ENCODE assay signal across 8 cellular contexts in the genomic region with DNA sequence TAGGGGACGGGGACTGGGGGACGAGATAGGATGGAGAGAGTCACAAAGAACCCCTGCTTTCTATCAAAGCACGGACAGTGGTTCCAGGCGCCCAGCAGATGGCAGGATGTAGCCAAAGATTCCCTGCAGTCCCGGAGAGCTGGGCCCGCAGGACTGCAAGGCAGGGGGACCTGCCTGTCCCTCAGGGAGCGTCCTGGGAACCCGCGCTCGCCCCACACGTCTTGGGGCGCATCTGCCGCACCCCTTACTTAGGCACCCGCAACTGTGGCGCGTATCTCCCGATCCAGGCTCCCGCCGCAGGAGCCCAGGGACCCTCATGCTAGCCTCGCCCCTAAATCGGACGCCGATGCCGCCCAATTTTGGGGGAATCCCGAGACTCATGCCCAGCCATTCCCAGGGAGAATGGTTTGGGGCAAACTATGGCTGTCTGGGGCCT. TPM values are rescaled to one million over a fixed set of nuclear protein-coding genes. Genes with fewer than 3 reads are reported as not detected.
DNase-seq lines count a peak whose midpoint lies in the region; ATAC-seq, FAIRE-seq and TF ChIP-seq lines count a peak whose summit lies in the region.

No MANE protein-coding gene starts in this region.

- peaks cover 17 to 30% of the 10 kb centered on the region in 2 donors for H3K27me3 ChIP-seq in duodenal mucosa (ENCODE audit: control insufficient read depth in 1 of 2, insufficient read depth in 2 of 2, low read length in 2 of 2)
- peaks cover 2 to 5% of the 10 kb centered on the region in 2 experiments; a peak in 1 of 5 replicates for H3K27me3 ChIP-seq in HepG2 (ENCODE audit: control insufficient read depth in 1 of 2, insufficient read depth in 2 of 2, low read length in 2 of 2)

- CTCF ChIA-PET in HepG2 (lab: Yijun Ruan, JAX; ENCODE audit: low intra/inter-chr PET ratio, low total read pairs) = interaction anchor here (1.1 to 1.9 kb wide), 4 partner anchors 92 to 762 kb away, joined by 3 to 12 read pairs (median 6); no protein-coding TSS in a partner anchor

- POLR2A ChIA-PET in HepG2 (lab: Yijun Ruan, JAX) = no interaction called here

- H3K36me3 Mint-ChIP-seq in activated T-cell treated with anti-CD3 and anti-CD28 coated beads, Interleukin-2, amount 50 U/mL, for 24 hours (ENCODE audit: low read depth) = no peaks in the 10 kb centered on the region

- no peak for FAIRE-seq in HepG2 (lab: Jason Lieb, UNC)

- no peaks in the 10 kb centered on the region for H3K79me2 ChIP-seq in HepG2 (ENCODE audit: insufficient read depth, low read length)

- H3K36me3 ChIP-seq in duodenal mucosa (ENCODE audit: control insufficient read depth in 1 of 2, insufficient read depth in 2 of 2, low read length in 2 of 2) = no peaks in the 10 kb centered on the region
- no peaks in the 10 kb centered on the region for H3K36me3 ChIP-seq in HepG2 (replicated peaks in 1 of 2; ENCODE audit: control insufficient read depth in 1 of 2, insufficient read depth in 2 of 2, low read length in 2 of 2)

- peak; percentile 86 for TF ChIP-seq CTCF in HepG2 (CRISPR knock-in tag; IDR thresholded peaks at IDR 0.05)

- H2AFZ ChIP-seq in HepG2 (ENCODE audit: low read length) = no peak overlapping the region

- H3K27ac ChIP-seq in duodenal mucosa (ENCODE audit: low read depth, low read length) (no peak overlapping the region), HepG2 (ENCODE audit: extremely low read length, insufficient read depth, low read length) (no peak overlapping the region)

- H3K9ac ChIP-seq in duodenal mucosa (ENCODE audit: low read depth in 1 of 2, low read length in 2 of 2) (peak overlapping the region; percentile 12 to 25), HepG2 (ENCODE audit: insufficient read depth, low read depth, low read length) (no peak overlapping the region)

- no peak for TF ChIP-seq POLR2A in HepG2 (IDR thresholded peaks at IDR 0.05; ENCODE audit: insufficient read depth in 1 of 2, low read depth in 2 of 2, low read length in 2 of 2)

- in situ Hi-C loops in HepG2 (cut with HindIII; ENCODE audit: extremely low pct_ligation_motif_present, low pct_unique_long_range_greater_than_20kb) = loop anchor here (5.0 to 10.0 kb wide), 3 partner anchors 94 to 764 kb away; no protein-coding TSS in a partner anchor

- intact Hi-C loops in HepG2 (cut with micrococcal nuclease; ENCODE audit: unreplicated experiment) = loop anchor here (1.0 to 5.0 kb wide), 2 partner anchors 328 to 742 kb away; no protein-coding TSS in a partner anchor

- ATAC-seq in SK-N-SH treated with all-trans-retinoic acid at 6 μM for 48 hours (peak; percentile 95), HepG2 (peak; percentile 96), GM21360 (IDR thresholded peaks at IDR 0.05; ENCODE audit: unreplicated experiment) (no peak)

- H3K4me3 Mint-ChIP-seq in activated T-cell treated with anti-CD3 and anti-CD28 coated beads, Interleukin-2, amount 50 U/mL, for 24 hours = peak overlapping the region; percentile 61

- H3K9me3 ChIP-seq in duodenal mucosa (ENCODE audit: control insufficient read depth in 1 of 2, low read length in 2 of 2) (no peaks in the 10 kb centered on the region), HepG2 (ENCODE audit: low read length) (no peaks in the 10 kb centered on the region)

- H3K4me2 ChIP-seq in HepG2 (ENCODE audit: low read depth, low read length) = no peak overlapping the region

- peaks cover 11% of the 10 kb centered on the region for H3K4me1 Mint-ChIP-seq in activated T-cell treated with anti-CD3 and anti-CD28 coated beads, Interleukin-2, amount 50 U/mL, for 24 hours (ENCODE audit: low read depth)

- no peaks in the 10 kb centered on the region for H3K9me3 Mint-ChIP-seq in activated T-cell treated with anti-CD3 and anti-CD28 coated beads, Interleukin-2, amount 50 U/mL, for 24 hours

- no peak for TF ChIP-seq EP300 in HepG2 (IDR thresholded peaks at IDR 0.05; ENCODE audit: low read depth in 2 of 2, low read length in 2 of 2)
- no peak for TF ChIP-seq EP300 in HepG2 (CRISPR knock-in tag; IDR thresholded peaks at IDR 0.05; ENCODE audit: borderline replicate concordance)

- peak overlapping the region; percentile 58 for H3K4me3 ChIP-seq in Jurkat, Clone E6-1 (ENCODE audit: low read length)
- H3K4me3 ChIP-seq in duodenal mucosa (ENCODE audit: low read depth in 1 of 2, low read length in 2 of 2) (peak overlapping the region; percentile 60 to 61), HepG2 (replicated peaks in 1 of 3; ENCODE audit: insufficient read depth in 1 of 3, low read depth in 2 of 3, low read length in 3 of 3) (no peak overlapping the region)

- BruUV-seq in HepG2 (replicated peaks; lab: Mats Ljungman, UMichigan) = no TSS peak

- TF ChIP-seq RAD21 in HepG2 (CRISPR knock-in tag; IDR thresholded peaks at IDR 0.05) = peak; percentile 82

- no peak overlapping the region for H3K27ac Mint-ChIP-seq in activated T-cell treated with anti-CD3 and anti-CD28 coated beads, Interleukin-2, amount 50 U/mL, for 24 hours

- WGBS in HepG2 (ENCODE audit: low lambda C conversion rate) = 7% methylated on average over 11 of the region's 25 CpGs

- DNase-seq in activated T-cell treated with anti-CD3 and anti-CD28 coated beads, Interleukin-2, amount 50 U/mL, for 24 hours = peak; percentile 39
- DNase-seq in activated T-cell treated with anti-CD3 and anti-CD28 coated beads for 4 hours (no peak), HepG2 (ENCODE audit: low spot score) (peak; percentile 46)
- no peak for DNase-seq in Jurkat, Clone E6-1 (ENCODE audit: low read depth, low spot score)
- DNase-seq in stimulated activated CD8-positive, alpha-beta memory T cell treated with anti-CD3 and anti-CD28 coated beads, Interleukin-4, amount 100 ng/mL, for 24 hours (ENCODE audit: low read depth) = peak; percentile 11

- peaks cover 0 to 13% of the 10 kb centered on the region in 2 donors for H3K4me1 ChIP-seq in duodenal mucosa (ENCODE audit: control insufficient read depth in 1 of 2, insufficient read depth in 2 of 2, low read length in 2 of 2)
- H3K4me1 ChIP-seq in HepG2 (ENCODE audit: insufficient read depth, low read length) = peaks cover 11% of the 10 kb centered on the region

- no peaks in the 10 kb centered on the region for H4K20me1 ChIP-seq in HepG2 (ENCODE audit: insufficient read depth, low read length)

- H3K27me3 Mint-ChIP-seq in activated T-cell treated with anti-CD3 and anti-CD28 coated beads, Interleukin-2, amount 50 U/mL, for 24 hours = peaks cover 77% of the 10 kb centered on the region

TF ChIP-seq in SK-N-SH treated with all-trans-retinoic acid at 6 μM for 48 hours, 23 proteins besides CTCF, POLR2A, EP300 and RAD21 (continues in another document):
- no peak for TF ChIP-seq ESRRG (CRISPR knock-in tag; IDR thresholded peaks at IDR 0.05)

TF ChIP-seq in HepG2, 621 proteins besides CTCF, POLR2A, EP300 and RAD21 (continues in another document):
- TF ChIP-seq SMC3 (IDR thresholded peaks at IDR 0.05; ENCODE audit: low read length) = peak; percentile 80
- no peak for TF ChIP-seq KDM5A (IDR thresholded peaks at IDR 0.05; ENCODE audit: borderline replicate concordance, low read length)

RNA-seq across cellular contexts. Expression of a gene that starts 0.7 kb away (rescaled TPM):
- polyA plus RNA-seq in Jurkat, Clone E6-1 (2012; ENCODE audit: insufficient read depth, insufficient read length) = not detected
- not detected in 2 replicates for total RNA-seq in HepG2 (2016; rRNA removed; fragmentation: Illumina TruSeq; extraction: Trizol)
- total RNA-seq in HepG2 (2016; cell fraction: cytosol; rRNA removed; fragmentation: Illumina TruSeq; extraction: Trizol; ENCODE audit: low read depth) = not detected in 2 replicates
- total RNA-seq in HepG2 (2016; cell fraction: insoluble cytoplasmic fraction; rRNA removed; fragmentation: Illumina TruSeq; extraction: Trizol) = not detected in 2 replicates
- total RNA-seq in HepG2 (2016; cell fraction: membrane; rRNA removed; fragmentation: Illumina TruSeq; extraction: Trizol) = not detected in 2 replicates
- not detected in 2 replicates for total RNA-seq in HepG2 (2016; cell fraction: nucleus; rRNA removed; fragmentation: Illumina TruSeq; extraction: Trizol)
- not detected in 2 replicates for polyA plus RNA-seq in HepG2 (2011; rRNA removed)
- not detected in 2 replicates for polyA plus RNA-seq in HepG2 (2011; cell fraction: cytosol; rRNA removed)
- not detected in 2 replicates for polyA plus RNA-seq in HepG2 (2011; cell fraction: nucleus; rRNA removed)
- polyA plus RNA-seq in HepG2 (2012) = not detected in 2 replicates
- not detected in 2 replicates for polyA plus RNA-seq in HepG2 (2016; cell fraction: cytosol; fragmentation: Illumina TruSeq; extraction: Trizol; ENCODE audit: low read depth)
- not detected in 2 replicates for polyA plus RNA-seq in HepG2 (2016; cell fraction: insoluble cytoplasmic fraction; fragmentation: Illumina TruSeq; extraction: Trizol; ENCODE audit: low read depth)
- not detected in 2 replicates for polyA plus RNA-seq in HepG2 (2016; cell fraction: membrane; fragmentation: Illumina TruSeq; extraction: Trizol; ENCODE audit: low read depth)
- not detected in 2 replicates for polyA plus RNA-seq in HepG2 (2016; cell fraction: nucleus; fragmentation: Illumina TruSeq; extraction: Trizol; ENCODE audit: insufficient read depth, low read depth)
- polyA minus RNA-seq in HepG2 (2011; rRNA and poly(A)+ RNA removed; ENCODE audit: low replicate concordance) = not detected in 2 replicates
- not detected in 2 replicates for polyA minus RNA-seq in HepG2 (2011; cell fraction: cytosol; rRNA and poly(A)+ RNA removed)
- not detected in 2 replicates for polyA minus RNA-seq in HepG2 (2011; cell fraction: nucleus; rRNA and poly(A)+ RNA removed)

RNA-seq across cellular contexts. Expression of a gene that starts 31.3 kb away (rescaled TPM):
- not detected for polyA plus RNA-seq in Jurkat, Clone E6-1 (2012; ENCODE audit: insufficient read depth, insufficient read length)
- not detected in 2 replicates for total RNA-seq in HepG2 (2016; rRNA removed; fragmentation: Illumina TruSeq; extraction: Trizol)
- total RNA-seq in HepG2 (2016; cell fraction: cytosol; rRNA removed; fragmentation: Illumina TruSeq; extraction: Trizol; ENCODE audit: low read depth) = not detected in 2 replicates
- not detected in 2 replicates for total RNA-seq in HepG2 (2016; cell fraction: insoluble cytoplasmic fraction; rRNA removed; fragmentation: Illumina TruSeq; extraction: Trizol)
- total RNA-seq in HepG2 (2016; cell fraction: membrane; rRNA removed; fragmentation: Illumina TruSeq; extraction: Trizol) = not detected in 2 replicates
- total RNA-seq in HepG2 (2016; cell fraction: nucleus; rRNA removed; fragmentation: Illumina TruSeq; extraction: Trizol) = not detected in 2 replicates
- polyA plus RNA-seq in HepG2 (2011; rRNA removed) = not detected in 2 replicates
- polyA plus RNA-seq in HepG2 (2011; cell fraction: cytosol; rRNA removed) = not detected in 2 replicates
- polyA plus RNA-seq in HepG2 (2011; cell fraction: nucleus; rRNA removed) = not detected in 2 replicates
- not detected in 2 replicates for polyA plus RNA-seq in HepG2 (2012)
- polyA plus RNA-seq in HepG2 (2016; cell fraction: cytosol; fragmentation: Illumina TruSeq; extraction: Trizol; ENCODE audit: low read depth) = not detected in 2 replicates
- polyA plus RNA-seq in HepG2 (2016; cell fraction: insoluble cytoplasmic fraction; fragmentation: Illumina TruSeq; extraction: Trizol; ENCODE audit: low read depth) = not detected in 2 replicates
- not detected in 2 replicates for polyA plus RNA-seq in HepG2 (2016; cell fraction: membrane; fragmentation: Illumina TruSeq; extraction: Trizol; ENCODE audit: low read depth)
- polyA plus RNA-seq in HepG2 (2016; cell fraction: nucleus; fragmentation: Illumina TruSeq; extraction: Trizol; ENCODE audit: insufficient read depth, low read depth) = not detected in 2 replicates
- polyA minus RNA-seq in HepG2 (2011; rRNA and poly(A)+ RNA removed; ENCODE audit: low replicate concordance) = not detected in 2 replicates
- polyA minus RNA-seq in HepG2 (2011; cell fraction: cytosol; rRNA and poly(A)+ RNA removed) = not detected in 2 replicates
- not detected in 2 replicates for polyA minus RNA-seq in HepG2 (2011; cell fraction: nucleus; rRNA and poly(A)+ RNA removed)

Comparison
In these comparisons a context has a peak if more than half of its experiments do, and no peak if none do; other contexts are left out.
1. DNase-seq: peak in activated T-cell treated with anti-CD3 and anti-CD28 coated beads, Interleukin-2, amount 50 U/mL, for 24 hours (single experiment), HepG2 (single experiment) and stimulated activated CD8-positive, alpha-beta memory T cell treated with anti-CD3 and anti-CD28 coated beads, Interleukin-4, amount 100 ng/mL, for 24 hours (single experiment); none in activated T-cell treated with anti-CD3 and anti-CD28 coated beads for 4 hours (single experiment) and Jurkat, Clone E6-1 (single experiment).
2. H3K4me3 ChIP-seq: peak in Jurkat, Clone E6-1 (single experiment) and duodenal mucosa (2 of 2); none in HepG2 (0 of 3).